In genomic region chr11:61567286-61568061, GRCh38 we compare ENCODE assay signal across 8 cellular contexts. TPM values are rescaled to one million over a fixed set of nuclear protein-coding genes. Genes with fewer than 3 reads are reported as not detected.
DNase-seq lines count a peak whose midpoint lies in the region; ATAC-seq and TF ChIP-seq lines count a peak whose summit lies in the region.

No MANE protein-coding gene starts in this region.

- no peaks in the 10 kb centered on the region for H3K79me2 ChIP-seq in mammary epithelial cell (ENCODE audit: insufficient read depth, low read length)

- peaks cover 2% of the 10 kb centered on the region for H4K20me1 ChIP-seq in mammary epithelial cell (ENCODE audit: insufficient read depth, low read length)

- H3K36me3 Mint-ChIP-seq in WTC11 = no peaks in the 10 kb centered on the region

- no TSS peak for BruUV-seq in mammary epithelial cell (replicated peaks; lab: Mats Ljungman, UMichigan)

- POLR2A ChIA-PET in WTC11 (lab: Charles Lee) = interaction anchor here (1.4 to 1.9 kb wide), 2 partner anchors 10 to 14 kb away, joined by 3 to 4 read pairs; partner anchors contain the start of gene SYT7

- 8% methylated on average over 15 of the region's 46 CpGs for WGBS in mammary epithelial cell (ENCODE audit: low coverage, missing lambda C conversion rate)

- H3K4me2 ChIP-seq in mammary epithelial cell (ENCODE audit: insufficient read depth, low read depth, low read length) = peak overlapping the region; percentile 54

- H3K9me3 Mint-ChIP-seq in WTC11 = no peaks in the 10 kb centered on the region

- no peaks in the 10 kb centered on the region for H3K9me3 ChIP-seq in mammary epithelial cell (replicated peaks; ENCODE audit: insufficient read depth, low read length)

- no peaks in the 10 kb centered on the region for H3K27me3 ChIP-seq in mammary epithelial cell (ENCODE audit: insufficient read depth, low read length)

- H3K27ac Mint-ChIP-seq in WTC11 = no peak overlapping the region

- H3K4me1 ChIP-seq in mammary epithelial cell (ENCODE audit: insufficient read depth, low read length) = no peaks in the 10 kb centered on the region

- intact Hi-C loops in mammary epithelial cell (cut with micrococcal nuclease) = loop anchor here (1.0 to 5.0 kb wide), 2 partner anchors 61 to 90 kb away; no protein-coding TSS in a partner anchor

- no peak overlapping the region for H3K27ac ChIP-seq in mammary epithelial cell (ENCODE audit: insufficient read depth, low read depth, low read length)

- peaks cover 28% of the 10 kb centered on the region for H3K4me1 Mint-ChIP-seq in WTC11

- H3K27me3 Mint-ChIP-seq in WTC11 (ENCODE audit: low read depth) = peaks cover 19% of the 10 kb centered on the region

- ATAC-seq in WTC11 = peak; percentile 86
- no peak for ATAC-seq in HG03097 (IDR thresholded peaks at IDR 0.05; ENCODE audit: low FRiP score, unreplicated experiment)

- in situ Hi-C loops in mammary epithelial cell (cut with MboI; ENCODE audit: low sequenced_read_pairs in 2 of 2) = no loop called here

- TF ChIP-seq CTCF in WTC11 (IDR thresholded peaks at IDR 0.05) (peak; percentile 99), mammary epithelial cell (conservative IDR thresholded peaks at IDR 0.05 in 1 of 2, IDR thresholded peaks at IDR 0.05 in 1 of 2; ENCODE audit: extremely low read depth in 1 of 2, insufficient read depth in 1 of 2, low read depth in 1 of 2, low read length in 2 of 2) (peak; percentile 42 to 62)

- CTCF ChIA-PET in WTC11 (lab: Charles Lee) (interaction anchor here (0.5 to 5.6 kb wide), 56 partner anchors 9 to 261 kb away, joined by 3 to 66 read pairs (median 6); partner anchors contain the start of genes LRRC10B and SYT7), mammary epithelial cell (lab: Charles Lee; ENCODE audit: low non-redundant PET) (no interaction called here)

- no peak overlapping the region for H3K9ac ChIP-seq in mammary epithelial cell (ENCODE audit: insufficient read depth, low read length)

- DNase-seq in COLO668 (lab: John Stamatoyannopoulos, UW; ENCODE audit: unreplicated experiment) (peak; percentile 83), LHCN-M2 (ENCODE audit: low read depth) (peak; percentile 59), WTC11 (ENCODE audit: low spot score) (peak; percentile 90), mammary epithelial cell (peak; percentile 70), islet precursor cell (peak; percentile 94), NCI-H774 (lab: John Stamatoyannopoulos, UW) (no peak)
- peak; percentile 51 to 53 for DNase-seq in stimulated activated CD4-positive, alpha-beta T cell treated with anti-CD3 and anti-CD28 coated beads, Interleukin-15, amount 100 ng/mL, for 48 hours (ENCODE audit: low read depth in 2 of 2)

- peak overlapping the region; percentile 59 for H3K4me3 Mint-ChIP-seq in WTC11

- H3K36me3 ChIP-seq in mammary epithelial cell (ENCODE audit: insufficient read depth, low read length) = no peaks in the 10 kb centered on the region

- dilution Hi-C loops in mammary epithelial cell (cut with HindIII; ENCODE audit: low sequenced_read_pairs) = no loop called here

- H3K4me3 ChIP-seq in mammary epithelial cell (replicated peaks in 1 of 3; ENCODE audit: insufficient read depth in 1 of 3, low read depth in 2 of 3, low read length in 3 of 3) = peak overlapping the region in 1 of 3 experiments; percentile 16

- H2AFZ ChIP-seq in mammary epithelial cell (ENCODE audit: low read depth, low read length) = no peak overlapping the region

TF ChIP-seq in WTC11, 78 proteins besides CTCF, POLR2A, EP300 and RAD21 (continues in another document):
- TF ChIP-seq NR2C2 (CRISPR knock-in tag; IDR thresholded peaks at IDR 0.05) (peak; percentile 91), ZNF396 (CRISPR knock-in tag; IDR thresholded peaks at IDR 0.05; ENCODE audit: borderline replicate concordance) (peak; percentile 94), ATF1 (CRISPR knock-in tag; IDR thresholded peaks at IDR 0.05) (peak; percentile 99), E2F1 (CRISPR knock-in tag; IDR thresholded peaks at IDR 0.05) (peak; percentile 99), ZNF423 (CRISPR knock-in tag; IDR thresholded peaks at IDR 0.05) (peak; percentile 50; the same call in 1 of the 2 replicates), PREB (CRISPR knock-in tag; IDR thresholded peaks at IDR 0.05; ENCODE audit: borderline replicate concordance) (peak; percentile 99), NFE2L1 (CRISPR knock-in tag; IDR thresholded peaks at IDR 0.05) (peak; percentile 100), EMX1 (CRISPR knock-in tag; IDR thresholded peaks at IDR 0.05) (0 out of 2 replicates have a peak, but pooled peaks have one; percentile 15), FOXJ3 (CRISPR knock-in tag; IDR thresholded peaks at IDR 0.05; ENCODE audit: borderline replicate concordance) (peak; percentile 98), MLX (CRISPR knock-in tag; IDR thresholded peaks at IDR 0.05) (peak; percentile 99), ATF6 (CRISPR knock-in tag; IDR thresholded peaks at IDR 0.05) (peak; percentile 98), RELA (CRISPR knock-in tag; IDR thresholded peaks at IDR 0.05; ENCODE audit: borderline replicate concordance) (peak; percentile 98)
- TF ChIP-seq, protein P1, sequence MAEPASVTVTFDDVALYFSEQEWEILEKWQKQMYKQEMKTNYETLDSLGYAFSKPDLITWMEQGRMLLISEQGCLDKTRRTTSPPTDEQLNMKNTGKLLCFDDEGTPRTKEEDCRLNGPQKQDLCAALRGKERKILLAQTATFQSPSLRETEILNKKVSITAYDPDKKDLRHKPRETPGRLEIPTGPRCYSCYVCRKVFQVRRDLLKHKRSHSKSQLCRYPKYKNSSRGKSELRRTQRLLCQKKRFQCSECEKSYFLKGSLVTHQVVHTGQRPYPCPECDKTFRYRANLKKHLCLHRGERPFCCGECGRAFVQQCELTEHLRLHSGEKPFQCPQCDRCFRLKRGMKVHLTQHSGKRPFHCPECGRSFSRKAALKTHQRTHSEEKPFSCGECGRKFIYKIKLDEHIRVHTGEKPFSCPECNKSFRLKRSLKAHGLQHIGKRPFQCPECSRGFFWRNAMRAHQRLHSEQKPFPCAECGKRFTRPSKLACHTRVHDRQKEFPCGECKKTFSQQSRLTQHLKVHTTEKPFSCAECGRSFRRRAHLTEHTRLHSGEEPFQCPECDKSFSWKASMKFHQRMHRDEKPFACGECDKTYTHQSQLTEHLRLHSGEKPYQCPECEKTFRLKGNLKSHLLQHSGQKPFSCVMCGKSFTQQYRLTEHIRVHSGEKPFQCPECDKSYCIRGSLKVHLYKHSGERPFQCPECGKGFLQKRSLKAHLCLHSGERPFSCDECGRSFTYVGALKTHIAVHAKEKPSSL (CRISPR knock-in tag; conservative IDR thresholded peaks at IDR 0.05) = no peak
- TF ChIP-seq, protein P2, sequence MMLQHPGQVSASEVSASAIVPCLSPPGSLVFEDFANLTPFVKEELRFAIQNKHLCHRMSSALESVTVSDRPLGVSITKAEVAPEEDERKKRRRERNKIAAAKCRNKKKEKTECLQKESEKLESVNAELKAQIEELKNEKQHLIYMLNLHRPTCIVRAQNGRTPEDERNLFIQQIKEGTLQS (CRISPR knock-in tag; conservative IDR thresholded peaks at IDR 0.05) = peak; percentile 96

RNA-seq across cellular contexts. Expression of gene SYT7, which starts 13.4 kb away (rescaled TPM):
- 1.6 and 2.0 TPM in 2 replicates for total RNA-seq in LHCN-M2 (2014; rRNA removed)
- 0.09 TPM for polyA plus RNA-seq in LHCN-M2 (2012)
- 12.5 to 18.9 TPM (median 18.2 TPM) in 3 replicates for total RNA-seq in WTC11 (2021)
- total RNA-seq in mammary epithelial cell = 10 to 100 TPM in 1 of 2 donors, 1 to 10 TPM in 1; 4.7 to 17.7 TPM
- 6.9 TPM for polyA plus RNA-seq in mammary epithelial cell
- polyA minus RNA-seq in mammary epithelial cell = 21.2 TPM

RNA-seq across cellular contexts. Expression of gene LRRC10B, which starts 58.9 kb away (rescaled TPM):
- not detected in 2 replicates for total RNA-seq in LHCN-M2 (2014; rRNA removed)
- not detected for polyA plus RNA-seq in LHCN-M2 (2012)
- 1.1 to 1.5 TPM (median 1.3 TPM) in 3 replicates for total RNA-seq in WTC11 (2021)
- under 1 TPM in 1 of 2 donors, not detected in 1; under 0.01 TPM for total RNA-seq in mammary epithelial cell
- 0.05 TPM for polyA plus RNA-seq in mammary epithelial cell
- polyA minus RNA-seq in mammary epithelial cell = not detected
